ENCODE assay signal across 8 cellular contexts in genomic region chr21:45555251-45555556, GRCh38. TPM values are rescaled to one million over a fixed set of nuclear protein-coding genes. Genes with fewer than 3 reads are reported as not detected.
DNase-seq lines count a peak whose midpoint lies in the region; ATAC-seq and TF ChIP-seq lines count a peak whose summit lies in the region.

No MANE protein-coding gene starts in this region.

- no peak for ATAC-seq in GM18858 (IDR thresholded peaks at IDR 0.05; ENCODE audit: unreplicated experiment)

- TF ChIP-seq EP300 in sigmoid colon (IDR thresholded peaks at IDR 0.05): no peak

- TF ChIP-seq CTCF in Caco-2 (IDR thresholded peaks at IDR 0.05; ENCODE audit: insufficient read depth in 1 of 2, low read depth in 1 of 2, low read length in 1 of 2, severe bottlenecking in 1 of 2, unreplicated experiment in 1 of 2) (no peak), LNCaP clone FGC (IDR thresholded peaks at IDR 0.05; ENCODE audit: control insufficient read depth, extremely low read depth, insufficient read depth) (no peak), sigmoid colon (IDR thresholded peaks at IDR 0.05) (no peak)

- BruUV-seq in Caco-2 (replicated peaks; lab: Mats Ljungman, UMichigan): no TSS peak

- DNase-seq in Caco-2 (no peak), LNCaP clone FGC (ENCODE audit: low read depth) (no peak), sigmoid colon (no peak), SHP77 treated with DMSO at 0.1 percent for 48 hours (lab: John Stamatoyannopoulos, UW) (no peak), LoVo (ENCODE audit: low spot score) (no peak), cerebellum (ENCODE audit: low spot score) (no peak)

- intact Hi-C loops in Caco-2 (cut with micrococcal nuclease; ENCODE audit: unreplicated experiment): no loop called here
- intact Hi-C loops in sigmoid colon (cut with DNase I): loop anchor here (5.0 kb wide), 2 partner anchors 87 to 367 kb away; partner anchors contain the start of gene PCBP3

- H3K27me3 ChIP-seq in Caco-2 (replicated peaks; ENCODE audit: control insufficient read depth, insufficient read depth, low read length) (no peaks in the 10 kb centered on the region), ectodermal cell (ENCODE audit: control insufficient read depth, insufficient read depth, low read length, poor library complexity, severe bottlenecking) (peaks cover 3% of the 10 kb centered on the region), sigmoid colon (no peaks in the 10 kb centered on the region)

- WGBS in ectodermal cell, 2 experiments: 0% methylated on average over 11 to 17 of the region's 34 CpGs
- 1% methylated on average over 22 to 29 of the region's 34 CpGs for WGBS in sigmoid colon, 2 donors

- peak overlapping the region; percentile 57 for H3K4me3 ChIP-seq in Caco-2 (ENCODE audit: low read depth, low read length)
- H3K4me3 ChIP-seq in LNCaP clone FGC (ENCODE audit: low read depth, low read length): peak overlapping the region; percentile 54
- peak overlapping the region; percentile 36 for H3K4me3 ChIP-seq in ectodermal cell (ENCODE audit: insufficient read depth, low read depth, low read length)
- peak overlapping the region; percentile 41 to 60 (median 54) for H3K4me3 ChIP-seq in sigmoid colon

- no peak overlapping the region for H3K27ac ChIP-seq in ectodermal cell (ENCODE audit: insufficient read depth, low read depth, low read length, poor library complexity, severe bottlenecking)
- H3K27ac ChIP-seq in sigmoid colon: peak overlapping the region; percentile 82 to 90 (median 87)

- H3K9me3 ChIP-seq in Caco-2: no peaks in the 10 kb centered on the region
- H3K9me3 ChIP-seq in ectodermal cell (ENCODE audit: control insufficient read depth, low read length): no peaks in the 10 kb centered on the region
- no peaks in the 10 kb centered on the region for H3K9me3 ChIP-seq in sigmoid colon

- peaks cover under 1% of the 10 kb centered on the region for H3K27me3 Mint-ChIP-seq in Caco-2 (ENCODE audit: insufficient read depth, unreplicated experiment)

- H3K9me3 Mint-ChIP-seq in Caco-2 (ENCODE audit: unreplicated experiment): no peaks in the 10 kb centered on the region

- POLR2A ChIA-PET in Caco-2 (lab: Charles Lee): interaction anchor here (0.6 to 1.4 kb wide), 3 partner anchors 8 to 542 kb away, joined by 3 to 4 read pairs (median 3); no protein-coding TSS in a partner anchor

- CTCF ChIA-PET in Caco-2 (lab: Charles Lee): interaction anchor here (0.8 to 1.6 kb wide), 10 partner anchors 13 to 482 kb away, joined by 3 to 52 read pairs (median 6); no protein-coding TSS in a partner anchor

- H3K36me3 ChIP-seq in Caco-2 (ENCODE audit: control insufficient read depth, insufficient read depth, low read length) (no peaks in the 10 kb centered on the region), ectodermal cell (ENCODE audit: control insufficient read depth, insufficient read depth, low read length) (no peaks in the 10 kb centered on the region), sigmoid colon (no peaks in the 10 kb centered on the region)

- H3K27ac Mint-ChIP-seq in Caco-2 (ENCODE audit: unreplicated experiment): no peak overlapping the region

- peaks cover 9% of the 10 kb centered on the region for H3K4me1 Mint-ChIP-seq in Caco-2 (ENCODE audit: low read depth, unreplicated experiment)

- H3K4me3 Mint-ChIP-seq in Caco-2 (ENCODE audit: unreplicated experiment): peak overlapping the region; percentile 86

- H3K36me3 Mint-ChIP-seq in Caco-2 (ENCODE audit: insufficient read depth, unreplicated experiment): no peaks in the 10 kb centered on the region

- H3K4me1 ChIP-seq in Caco-2: peaks cover 6% of the 10 kb centered on the region
- H3K4me1 ChIP-seq in ectodermal cell (ENCODE audit: control insufficient read depth, insufficient read depth, low read length): no peaks in the 10 kb centered on the region
- H3K4me1 ChIP-seq in sigmoid colon: peaks cover 0 to 12% (median 11%) of the 10 kb centered on the region in 4 donors

- no peak for TF ChIP-seq POLR2A in sigmoid colon (IDR thresholded peaks at IDR 0.05)

RNA-seq across cellular contexts. Expression of gene SLC19A1, which starts 13.0 kb away (rescaled TPM):
- 45.4 and 47.3 TPM in 2 replicates for total RNA-seq in Caco-2 (2022)
- 29.8 TPM for polyA plus RNA-seq in ectodermal cell (2013, experiment 1 of 4)
- polyA plus RNA-seq in ectodermal cell (2013, experiment 2 of 4): 30.6 TPM
- 18.4 TPM for polyA plus RNA-seq in ectodermal cell (2013, experiment 3 of 4)
- polyA plus RNA-seq in ectodermal cell (2013, experiment 4 of 4): 21.7 TPM
- total RNA-seq in sigmoid colon: 1 to 10 TPM; 2.1 to 6.4 (median 2.5) TPM
- polyA plus RNA-seq in sigmoid colon: 10 to 100 TPM in 1 of 3 donors, 1 to 10 TPM in 2; 1.8 to 10.7 (median 3.2) TPM
- total RNA-seq in cerebellum: 26.4 TPM
